Comparison of ENCODE assay signal across 8 cellular contexts in genomic region chr2:216576611-216577010, GRCh38.
"Had no signal": no experiment of that assay in that cellular context is flagged by ENCODE, and none has a peak within 500 bp of the region (broad histone marks: within the 10 kb centered on the region; RNA-seq: fewer than 3 reads in every experiment).

No MANE protein-coding gene starts in this region.

- H3K36me3 ChIP-seq: HAP-1 had no signal

- H2AFZ ChIP-seq: GM23248 had no signal

- H3K9me3 ChIP-seq: HAP-1 had no signal

- ATAC-seq: HCT116 had no signal

- H3K27ac ChIP-seq: GM23248 had no signal

- H3K9me3 Mint-ChIP-seq: HFFc6 had no signal

- H3K27ac Mint-ChIP-seq: HFFc6 had no signal

- DNase-seq: GM23248, GOT3, H7, HFFc6, IMR-90, KBM-7 had no signal

- H3K4me1 ChIP-seq: HAP-1 had no signal

- H3K9ac ChIP-seq: GM23248 had no signal

- H3K4me3 ChIP-seq: GM23248, HAP-1 had no signal
